31 cellular contexts compared by ENCODE assay signal in the genomic region with DNA sequence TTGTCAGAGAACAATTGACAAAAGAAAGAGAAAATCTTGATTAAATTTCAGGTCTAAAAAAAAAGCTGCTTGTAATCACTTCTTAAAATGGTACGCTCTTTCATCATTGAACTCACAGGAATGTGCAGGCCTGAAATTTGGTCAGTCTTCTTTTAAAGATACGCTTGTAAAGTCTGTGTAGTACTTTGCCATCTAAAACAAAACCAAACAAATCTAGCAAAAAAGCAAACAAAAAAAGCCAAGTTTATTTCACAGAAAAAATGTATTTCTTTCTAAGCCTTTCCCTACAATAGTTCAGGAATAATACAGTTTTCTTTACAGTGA.
"Had no signal": no experiment of that assay in that cellular context is flagged by ENCODE, and none has a peak within 500 bp of the region (broad histone marks: within the 10 kb centered on the region; RNA-seq: fewer than 3 reads in every experiment).

No MANE protein-coding gene starts in this region.

- H3K36me3 Mint-ChIP-seq: activated CD4-positive, alpha-beta memory T cell treated with anti-CD3 and anti-CD28 coated beads for 36 hours; activated CD8-positive, alpha-beta memory T cell treated with anti-CD3 and anti-CD28 coated beads, Interleukin-2, amount 10 ng/mL, durations not matched to agents 7 days and 5 days; activated naive CD4-positive, alpha-beta T cell treated with anti-CD3 and anti-CD28 coated beads, Interleukin-2, amount 50 U/mL, for 24 hours; activated naive CD8-positive, alpha-beta T cell treated with anti-CD3 and anti-CD28 coated beads for 36 hours had no signal

- H3K27me3 ChIP-seq: ascending aorta, brain microvascular endothelial cell, esophagus muscularis mucosa had no signal

- ATAC-seq: activated CD4-positive, CD25-positive, alpha-beta regulatory T cell treated with anti-CD3 and anti-CD28 coated beads, Interleukin-2, amount 50 U/mL, for 24 hours; activated CD8-positive, alpha-beta memory T cell treated with anti-CD3 and anti-CD28 coated beads, Interleukin-2, amount 10 ng/mL, durations not matched to agents 7 days and 5 days; activated CD8-positive, alpha-beta T cell treated with anti-CD3 and anti-CD28 coated beads, Interleukin-2, amount 10 ng/mL, durations not matched to agents 7 days and 5 days; activated naive CD8-positive, alpha-beta T cell treated with anti-CD3 and anti-CD28 coated beads, Interleukin-2, amount 50 U/mL, for 24 hours; effector memory CD8-positive, alpha-beta T cell; T-helper 17 cell had no signal

- H3K4me1 ChIP-seq: ascending aorta had no signal

- H3K4me1 Mint-ChIP-seq: activated CD4-positive, alpha-beta T cell treated with anti-CD3 and anti-CD28 coated beads, Interleukin-2, amount 10 ng/mL, durations not matched to agents 24 days and 14 days; activated CD8-positive, alpha-beta memory T cell treated with anti-CD3 and anti-CD28 coated beads, Interleukin-2, amount 10 ng/mL, durations not matched to agents 7 days and 5 days; activated naive CD4-positive, alpha-beta T cell treated with anti-CD3 and anti-CD28 coated beads, Interleukin-2, amount 50 U/mL, for 24 hours; activated naive CD8-positive, alpha-beta T cell treated with anti-CD3 and anti-CD28 coated beads, Interleukin-2, amount 50 U/mL, for 24 hours; central memory CD8-positive, alpha-beta T cell; T-helper 17 cell had no signal

- H3K27ac Mint-ChIP-seq: activated B cell treated with CpG ODN at 0.5 μM for 24 hours; activated CD4-positive, alpha-beta memory T cell treated with anti-CD3 and anti-CD28 coated beads for 36 hours; activated CD4-positive, alpha-beta T cell treated with anti-CD3 and anti-CD28 coated beads, Interleukin-2, amount 10 ng/mL, durations not matched to agents 24 days and 14 days; activated CD8-positive, alpha-beta memory T cell treated with anti-CD3 and anti-CD28 coated beads, Interleukin-2, amount 10 ng/mL, durations not matched to agents 7 days and 5 days; activated CD8-positive, alpha-beta T cell treated with anti-CD3 and anti-CD28 coated beads, Interleukin-2, amount 10 ng/mL, durations not matched to agents 7 days and 5 days; activated naive CD4-positive, alpha-beta T cell treated with anti-CD3 and anti-CD28 coated beads for 36 hours; activated naive CD4-positive, alpha-beta T cell treated with anti-CD3 and anti-CD28 coated beads, Interleukin-2, amount 50 U/mL, for 24 hours; activated naive CD8-positive, alpha-beta T cell treated with anti-CD3 and anti-CD28 coated beads for 36 hours; activated naive CD8-positive, alpha-beta T cell treated with anti-CD3 and anti-CD28 coated beads, Interleukin-2, amount 50 U/mL, for 24 hours; activated T-helper 1 cell treated with anti-CD3 and anti-CD28 coated beads, Interleukin-12 subunit alpha, Interleukin-12 subunit beta, Interleukin-2, Interleukin-4 antibody, amounts not matched to agents 30 ng/mL and 10 ng/mL and 1 ng/mL, durations not matched to agents 14 hours and 24 hours and 36 hours; activated T-helper 2 cell treated with anti-CD3 and anti-CD28 coated beads, Interferon-gamma antibody, Interleukin-2, Interleukin-4, amounts not matched to agents 10 μg/mL and 5 μg/mL and 100 μg/mL, durations not matched to agents 14 hours and 24 hours and 36 hours; dendritic cell treated with granulocyte-macrophage colony-stimulating factor and Interleukin-4, amounts not matched to agents 40 ng/mL and 50 ng/mL, for 4 days; effector memory CD8-positive, alpha-beta T cell; T-helper 17 cell; T-helper 2 cell treated with Interferon-gamma antibody and Interleukin-4, amounts not matched to agents 5 μg/mL and 100 μg/mL, for 36 hours had no signal

- H3K9me3 ChIP-seq: ascending aorta, esophagus muscularis mucosa had no signal

- H3K27ac ChIP-seq: ascending aorta, brain microvascular endothelial cell, coronary artery, dorsolateral prefrontal cortex, WERI-Rb-1 had no signal

- H3K4me3 ChIP-seq: ascending aorta, coronary artery, dorsolateral prefrontal cortex, esophagus muscularis mucosa had no signal

- H3K36me3 ChIP-seq: ascending aorta, brain microvascular endothelial cell, esophagus muscularis mucosa, WERI-Rb-1 had no signal

- H3K9me3 Mint-ChIP-seq: activated CD4-positive, alpha-beta memory T cell treated with anti-CD3 and anti-CD28 coated beads for 36 hours; activated CD4-positive, alpha-beta T cell treated with anti-CD3 and anti-CD28 coated beads, Interleukin-2, amount 10 ng/mL, durations not matched to agents 24 days and 14 days; activated naive CD4-positive, alpha-beta T cell treated with anti-CD3 and anti-CD28 coated beads for 36 hours; activated naive CD4-positive, alpha-beta T cell treated with anti-CD3 and anti-CD28 coated beads, Interleukin-2, amount 50 U/mL, for 24 hours; activated naive CD8-positive, alpha-beta T cell treated with anti-CD3 and anti-CD28 coated beads for 36 hours; activated naive CD8-positive, alpha-beta T cell treated with anti-CD3 and anti-CD28 coated beads, Interleukin-2, amount 50 U/mL, for 24 hours; activated T-helper 1 cell treated with anti-CD3 and anti-CD28 coated beads, Interleukin-12 subunit alpha, Interleukin-12 subunit beta, Interleukin-2, Interleukin-4 antibody, amounts not matched to agents 30 ng/mL and 10 ng/mL and 1 ng/mL, durations not matched to agents 14 hours and 24 hours and 36 hours; activated T-helper 2 cell treated with anti-CD3 and anti-CD28 coated beads, Interferon-gamma antibody, Interleukin-2, Interleukin-4, amounts not matched to agents 10 μg/mL and 5 μg/mL and 100 μg/mL, durations not matched to agents 14 hours and 24 hours and 36 hours; central memory CD8-positive, alpha-beta T cell; dendritic cell treated with granulocyte-macrophage colony-stimulating factor and Interleukin-4, amounts not matched to agents 40 ng/mL and 50 ng/mL, for 4 days; T-helper 2 cell treated with Interferon-gamma antibody and Interleukin-4, amounts not matched to agents 5 μg/mL and 100 μg/mL, for 36 hours had no signal

- DNase-seq: activated B cell treated with CpG ODN at 0.5 μM for 24 hours; activated CD4-positive, alpha-beta memory T cell treated with anti-CD3 and anti-CD28 coated beads for 36 hours; activated CD4-positive, alpha-beta T cell treated with anti-CD3 and anti-CD28 coated beads, Interleukin-2, amount 10 ng/mL, durations not matched to agents 24 days and 14 days; activated CD8-positive, alpha-beta memory T cell treated with anti-CD3 and anti-CD28 coated beads, Interleukin-2, amount 10 ng/mL, durations not matched to agents 7 days and 5 days; activated CD8-positive, alpha-beta memory T cell treated with anti-CD3 and anti-CD28 coated beads, Interleukin-2, amount 50 U/mL, for 4 hours; activated CD8-positive, alpha-beta T cell treated with anti-CD3 and anti-CD28 coated beads, Interleukin-2, amount 10 ng/mL, durations not matched to agents 7 days and 5 days; activated effector memory CD4-positive, alpha-beta T cell treated with anti-CD3 and anti-CD28 coated beads, Interleukin-2, amount 50 U/mL, for 16 hours; activated naive CD4-positive, alpha-beta T cell treated with anti-CD3 and anti-CD28 coated beads for 36 hours; activated naive CD8-positive, alpha-beta T cell treated with anti-CD3 and anti-CD28 coated beads for 36 hours; activated naive CD8-positive, alpha-beta T cell treated with anti-CD3 and anti-CD28 coated beads, Interleukin-2, amount 50 U/mL, for 24 hours; activated T-cell treated with anti-CD3 and anti-CD28 coated beads, Interleukin-2, amount 50 U/mL, for 1 hour; activated T-cell treated with anti-CD3 and anti-CD28 coated beads, Interleukin-2, amount 50 U/mL, for 48 hours; brain microvascular endothelial cell; dorsolateral prefrontal cortex; effector memory CD8-positive, alpha-beta T cell; erythroblast; head of caudate nucleus; T-helper 1 cell; T-helper 17 cell; T1000; WERI-Rb-1 had no signal

- H3K27me3 Mint-ChIP-seq: activated CD4-positive, alpha-beta memory T cell treated with anti-CD3 and anti-CD28 coated beads for 36 hours; activated CD4-positive, alpha-beta T cell treated with anti-CD3 and anti-CD28 coated beads, Interleukin-2, amount 10 ng/mL, durations not matched to agents 24 days and 14 days; activated CD8-positive, alpha-beta memory T cell treated with anti-CD3 and anti-CD28 coated beads, Interleukin-2, amount 10 ng/mL, durations not matched to agents 7 days and 5 days; activated naive CD4-positive, alpha-beta T cell treated with anti-CD3 and anti-CD28 coated beads, Interleukin-2, amount 50 U/mL, for 24 hours; activated naive CD8-positive, alpha-beta T cell treated with anti-CD3 and anti-CD28 coated beads for 36 hours; central memory CD8-positive, alpha-beta T cell; dendritic cell treated with granulocyte-macrophage colony-stimulating factor and Interleukin-4, amounts not matched to agents 40 ng/mL and 50 ng/mL, for 4 days; effector memory CD8-positive, alpha-beta T cell had no signal

- H3K4me3 Mint-ChIP-seq: activated B cell treated with CpG ODN at 0.5 μM for 24 hours; activated CD4-positive, alpha-beta memory T cell treated with anti-CD3 and anti-CD28 coated beads for 36 hours; activated CD4-positive, alpha-beta T cell treated with anti-CD3 and anti-CD28 coated beads, Interleukin-2, amount 10 ng/mL, durations not matched to agents 24 days and 14 days; activated CD8-positive, alpha-beta memory T cell treated with anti-CD3 and anti-CD28 coated beads, Interleukin-2, amount 10 ng/mL, durations not matched to agents 7 days and 5 days; activated CD8-positive, alpha-beta T cell treated with anti-CD3 and anti-CD28 coated beads, Interleukin-2, amount 10 ng/mL, durations not matched to agents 7 days and 5 days; activated naive CD4-positive, alpha-beta T cell treated with anti-CD3 and anti-CD28 coated beads for 36 hours; activated naive CD4-positive, alpha-beta T cell treated with anti-CD3 and anti-CD28 coated beads, Interleukin-2, amount 50 U/mL, for 24 hours; activated naive CD8-positive, alpha-beta T cell treated with anti-CD3 and anti-CD28 coated beads for 36 hours; activated naive CD8-positive, alpha-beta T cell treated with anti-CD3 and anti-CD28 coated beads, Interleukin-2, amount 50 U/mL, for 24 hours; activated T-helper 1 cell treated with anti-CD3 and anti-CD28 coated beads, Interleukin-12 subunit alpha, Interleukin-12 subunit beta, Interleukin-2, Interleukin-4 antibody, amounts not matched to agents 30 ng/mL and 10 ng/mL and 1 ng/mL, durations not matched to agents 14 hours and 24 hours and 36 hours; central memory CD8-positive, alpha-beta T cell; dendritic cell treated with granulocyte-macrophage colony-stimulating factor and Interleukin-4, amounts not matched to agents 40 ng/mL and 50 ng/mL, for 4 days; effector memory CD8-positive, alpha-beta T cell; T-helper 17 cell; T-helper 2 cell treated with Interferon-gamma antibody and Interleukin-4, amounts not matched to agents 5 μg/mL and 100 μg/mL, for 36 hours had no signal
